ENCODE assay signal across 8 cellular contexts in genomic region chr4:40916880-40917279, GRCh38.
DNase-seq lines count a peak whose midpoint lies in the region; ATAC-seq and TF ChIP-seq lines count a peak whose summit lies in the region.

No MANE protein-coding gene starts in this region.

- peaks cover 72% of the 10 kb centered on the region for H3K36me3 Mint-ChIP-seq in Caco-2 (ENCODE audit: insufficient read depth, unreplicated experiment)
- H3K36me3 Mint-ChIP-seq in activated CD4-positive, alpha-beta T cell treated with anti-CD3 and anti-CD28 coated beads, Interleukin-2, amount 10 ng/mL, durations not matched to agents 24 days and 14 days (ENCODE audit: low read depth) = no peaks in the 10 kb centered on the region

- intact Hi-C loops in Caco-2 (cut with micrococcal nuclease; ENCODE audit: unreplicated experiment) = no loop called here
- intact Hi-C loops in activated CD4-positive, alpha-beta T cell treated with anti-CD3 and anti-CD28 coated beads, Interleukin-2, amount 10 ng/mL, durations not matched to agents 24 days and 14 days (cut with micrococcal nuclease) = loop anchor here (1.0 kb wide), 1 partner anchor 8 kb away; no protein-coding TSS in a partner anchor

- peak; percentile 41 to 54 for DNase-seq in Caco-2
- DNase-seq in HT1080 (ENCODE audit: low read depth) = peak; percentile 44
- peak; percentile 78 for DNase-seq in activated CD4-positive, alpha-beta T cell treated with anti-CD3 and anti-CD28 coated beads, Interleukin-2, amount 10 ng/mL, durations not matched to agents 24 days and 14 days
- DNase-seq in germinal center (ENCODE audit: low spot score) = peak; percentile 52
- peak; percentile 22 to 40 for DNase-seq in stimulated activated CD4-positive, alpha-beta T cell treated with anti-CD3 and anti-CD28 coated beads, Interleukin-1b, Interleukin-23, amount 100 ng/mL, for 4 hours (ENCODE audit: low read depth in 2 of 2)
- no peak for DNase-seq in retina

- CTCF ChIA-PET in Caco-2 (lab: Charles Lee) = interaction anchor here (0.7 kb wide), 1 partner anchor 60 kb away, joined by 3 read pairs; no protein-coding TSS in a partner anchor

- no TSS peak for BruUV-seq in Caco-2 (replicated peaks; lab: Mats Ljungman, UMichigan)

- no peaks in the 10 kb centered on the region for H3K27me3 ChIP-seq in Caco-2 (replicated peaks; ENCODE audit: control insufficient read depth, insufficient read depth, low read length)

- H3K4me3 ChIP-seq in Caco-2 (ENCODE audit: low read depth, low read length) = no peak overlapping the region

- H3K36me3 ChIP-seq in Caco-2 (ENCODE audit: control insufficient read depth, insufficient read depth, low read length) = no peaks in the 10 kb centered on the region

- peak; percentile 15 to 39 for TF ChIP-seq CTCF in Caco-2 (IDR thresholded peaks at IDR 0.05; ENCODE audit: insufficient read depth in 1 of 2, low read depth in 1 of 2, low read length in 1 of 2, severe bottlenecking in 1 of 2, unreplicated experiment in 1 of 2)

- no peaks in the 10 kb centered on the region for H3K4me1 ChIP-seq in Caco-2

- no peak overlapping the region for H3K4me3 Mint-ChIP-seq in Caco-2 (ENCODE audit: unreplicated experiment)
- no peak overlapping the region for H3K4me3 Mint-ChIP-seq in activated CD4-positive, alpha-beta T cell treated with anti-CD3 and anti-CD28 coated beads, Interleukin-2, amount 10 ng/mL, durations not matched to agents 24 days and 14 days

- H3K27me3 Mint-ChIP-seq in Caco-2 (ENCODE audit: insufficient read depth, unreplicated experiment) = no peaks in the 10 kb centered on the region
- H3K27me3 Mint-ChIP-seq in activated CD4-positive, alpha-beta T cell treated with anti-CD3 and anti-CD28 coated beads, Interleukin-2, amount 10 ng/mL, durations not matched to agents 24 days and 14 days = no peaks in the 10 kb centered on the region

- H3K9me3 Mint-ChIP-seq in Caco-2 (ENCODE audit: unreplicated experiment) = no peaks in the 10 kb centered on the region
- H3K9me3 Mint-ChIP-seq in activated CD4-positive, alpha-beta T cell treated with anti-CD3 and anti-CD28 coated beads, Interleukin-2, amount 10 ng/mL, durations not matched to agents 24 days and 14 days = no peaks in the 10 kb centered on the region

- H3K27ac Mint-ChIP-seq in Caco-2 (ENCODE audit: unreplicated experiment) = no peak overlapping the region
- H3K27ac Mint-ChIP-seq in activated CD4-positive, alpha-beta T cell treated with anti-CD3 and anti-CD28 coated beads, Interleukin-2, amount 10 ng/mL, durations not matched to agents 24 days and 14 days = no peak overlapping the region

- no peaks in the 10 kb centered on the region for H3K4me1 Mint-ChIP-seq in Caco-2 (ENCODE audit: low read depth, unreplicated experiment)
- peaks cover 22% of the 10 kb centered on the region for H3K4me1 Mint-ChIP-seq in activated CD4-positive, alpha-beta T cell treated with anti-CD3 and anti-CD28 coated beads, Interleukin-2, amount 10 ng/mL, durations not matched to agents 24 days and 14 days

- POLR2A ChIA-PET in Caco-2 (lab: Charles Lee) = no interaction called here

- peak; percentile 76 for ATAC-seq in GM19397 (IDR thresholded peaks at IDR 0.05; ENCODE audit: unreplicated experiment)
- ATAC-seq in HG02623 (IDR thresholded peaks at IDR 0.05; ENCODE audit: unreplicated experiment) = no peak

- no peaks in the 10 kb centered on the region for H3K9me3 ChIP-seq in Caco-2
